8 cellular contexts compared by ENCODE assay signal in the genomic region with DNA sequence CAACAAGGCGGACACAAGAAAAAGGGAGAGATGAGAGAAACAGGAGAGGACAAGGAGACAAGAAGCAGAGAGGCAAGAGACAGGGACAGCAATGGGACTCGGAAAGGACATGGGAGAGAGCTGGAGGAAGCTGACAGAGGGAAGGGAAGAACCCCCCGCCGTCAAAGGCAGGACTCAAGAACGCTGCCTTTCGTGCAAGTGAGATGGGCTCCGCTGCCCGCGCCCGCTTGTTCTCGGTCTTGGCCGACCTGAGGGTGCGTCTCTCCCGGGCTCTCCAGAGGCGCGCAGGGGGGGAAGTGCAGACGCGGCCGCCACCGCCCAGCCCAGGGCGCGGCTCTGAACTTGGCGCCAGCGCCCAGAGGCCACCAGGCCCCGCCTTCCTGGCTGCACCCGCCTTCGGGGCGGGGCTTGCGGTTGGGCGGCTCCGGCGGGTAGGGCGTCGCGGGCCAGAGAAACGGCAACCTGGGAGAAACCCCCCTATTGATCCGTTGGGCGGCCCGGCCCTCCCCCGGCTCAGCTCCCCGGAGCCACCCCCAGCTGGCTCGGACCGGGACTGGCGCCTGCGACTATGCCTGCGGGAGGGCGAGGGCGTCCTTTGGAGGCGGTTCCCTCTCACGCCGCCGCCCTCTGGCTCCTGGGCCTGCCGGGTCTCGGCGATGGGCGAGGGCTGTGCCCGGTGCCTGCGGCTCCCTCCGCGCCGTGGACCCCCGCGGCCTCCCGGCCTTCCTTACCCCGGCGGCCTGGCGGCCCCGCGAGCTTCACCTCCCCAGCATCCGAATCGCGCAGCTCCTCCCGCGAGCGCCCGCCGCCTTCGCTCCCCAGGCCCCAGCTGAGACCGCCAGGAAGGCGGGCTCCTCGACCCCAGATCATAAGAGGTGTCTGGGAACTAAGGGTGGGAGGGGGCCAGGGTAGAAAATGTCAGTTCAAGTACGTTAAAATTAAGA. TPM values are rescaled to one million over a fixed set of nuclear protein-coding genes. Genes with fewer than 3 reads are reported as not detected.
DNase-seq lines count a peak whose midpoint lies in the region; ATAC-seq and TF ChIP-seq lines count a peak whose summit lies in the region.

No MANE protein-coding gene starts in this region.

- H4K20me1 ChIP-seq in SU-DHL-6 (ENCODE audit: low read depth, low read length) = no peaks in the 10 kb centered on the region

- in situ Hi-C loops in G401 (cut with HindIII; ENCODE audit: low sequenced_read_pairs) = no loop called here

- no peaks in the 10 kb centered on the region for H3K36me3 Mint-ChIP-seq in progenitor cell of endocrine pancreas (ENCODE audit: insufficient read depth)

- H3K27me3 Mint-ChIP-seq in progenitor cell of endocrine pancreas = peaks cover 74% of the 10 kb centered on the region

- ATAC-seq in left cardiac atrium = peak; percentile 92 to 95

- intact Hi-C loops in left cardiac atrium (cut with DNase I) = loop anchor here in 1 of 2 donors (5.0 kb wide), 1 partner anchor 177 kb away; no protein-coding TSS in a partner anchor

- H3K4me2 ChIP-seq in SU-DHL-6 (ENCODE audit: low read depth, low read length, poor library complexity, severe bottlenecking) = peak overlapping the region; percentile 66

- H3F3A ChIP-seq in SU-DHL-6 (ENCODE audit: insufficient read depth) = 0 out of 2 replicates have a peak, but pooled peaks cover under 1% of the 10 kb centered on the region

- peak overlapping the region; percentile 91 for H3K4me3 ChIP-seq in H7 (ENCODE audit: insufficient read depth, low read depth, low read length)
- peak overlapping the region; percentile 59 for H3K4me3 ChIP-seq in LNCaP clone FGC (ENCODE audit: low read depth, low read length)
- H3K4me3 ChIP-seq in SU-DHL-6 (ENCODE audit: insufficient read depth, low read length, poor library complexity, severe bottlenecking) = peak overlapping the region; percentile 65
- H3K4me3 ChIP-seq in adipocyte (ENCODE audit: low read length) = peak overlapping the region; percentile 81
- peak overlapping the region; percentile 70 for H3K4me3 ChIP-seq in urinary bladder (ENCODE audit: low read depth, low read length)

- no peaks in the 10 kb centered on the region for H3K79me2 ChIP-seq in SU-DHL-6 (ENCODE audit: insufficient read depth, low read length)

- H3K9me3 ChIP-seq in SU-DHL-6 (ENCODE audit: insufficient read depth, low read length) (no peaks in the 10 kb centered on the region), adipocyte (ENCODE audit: control insufficient read depth, low read length) (no peaks in the 10 kb centered on the region)

- H3K9me3 Mint-ChIP-seq in progenitor cell of endocrine pancreas (ENCODE audit: low read depth) = no peaks in the 10 kb centered on the region

- H3K4me3 Mint-ChIP-seq in progenitor cell of endocrine pancreas (ENCODE audit: low read depth) = peak overlapping the region; percentile 69

- H3K27ac ChIP-seq in SU-DHL-6 (ENCODE audit: low read depth, low read length) (no peak overlapping the region), urinary bladder (ENCODE audit: low read depth) (peak overlapping the region; percentile 71)

- H3K9ac ChIP-seq in SU-DHL-6 (ENCODE audit: low read length) (peak overlapping the region; percentile 62), adipocyte (ENCODE audit: low read length) (peak overlapping the region; percentile 78)

- peaks cover 8% of the 10 kb centered on the region for H3K4me1 Mint-ChIP-seq in progenitor cell of endocrine pancreas (ENCODE audit: low read depth)

- no peaks in the 10 kb centered on the region for H3K9me2 ChIP-seq in SU-DHL-6 (replicated peaks; ENCODE audit: insufficient read depth, low read length)

- H3K36me3 ChIP-seq in H7 (replicated peaks; ENCODE audit: control insufficient read depth, insufficient read depth, low read length) = no peaks in the 10 kb centered on the region
- no peaks in the 10 kb centered on the region for H3K36me3 ChIP-seq in SU-DHL-6 (ENCODE audit: low read length)
- no peaks in the 10 kb centered on the region for H3K36me3 ChIP-seq in adipocyte (ENCODE audit: control insufficient read depth, insufficient read depth, low read length, severe bottlenecking)
- no peaks in the 10 kb centered on the region for H3K36me3 ChIP-seq in urinary bladder (ENCODE audit: insufficient read depth)

- peak overlapping the region; percentile 83 for H2AFZ ChIP-seq in SU-DHL-6 (ENCODE audit: low read depth, low read length, severe bottlenecking)

- H3K27me3 ChIP-seq in H7 (ENCODE audit: control insufficient read depth, insufficient read depth, low read length) = peaks cover 26% of the 10 kb centered on the region
- H3K27me3 ChIP-seq in SU-DHL-6 (ENCODE audit: low read length) = no peaks in the 10 kb centered on the region
- peaks cover 11% of the 10 kb centered on the region for H3K27me3 ChIP-seq in adipocyte (replicated peaks; ENCODE audit: control insufficient read depth, insufficient read depth, low read length)

- H3K4me1 ChIP-seq in adipocyte (ENCODE audit: control insufficient read depth, insufficient read depth, low read length) = peaks cover 4% of the 10 kb centered on the region
- peaks cover 1% of the 10 kb centered on the region for H3K4me1 ChIP-seq in urinary bladder (ENCODE audit: insufficient read depth)

- no peak overlapping the region for H3K27ac Mint-ChIP-seq in progenitor cell of endocrine pancreas

- TF ChIP-seq CTCF in LNCaP clone FGC (IDR thresholded peaks at IDR 0.05; ENCODE audit: control insufficient read depth, extremely low read depth, insufficient read depth) = no peak
- TF ChIP-seq CTCF in SU-DHL-6 (IDR thresholded peaks at IDR 0.05; ENCODE audit: insufficient read depth, low read length, poor library complexity, severe bottlenecking) = no peak
- no peak for TF ChIP-seq CTCF in progenitor cell of endocrine pancreas (IDR thresholded peaks at IDR 0.05; ENCODE audit: unreplicated experiment)

- 2% methylated on average over 82 of the region's 82 CpGs for WGBS in urinary bladder

- peak; percentile 53 for DNase-seq in G401 (ENCODE audit: low spot score)
- DNase-seq in H7 = peak; percentile 95
- peak; percentile 17 for DNase-seq in LNCaP clone FGC (ENCODE audit: low read depth)
- DNase-seq in adipocyte (ENCODE audit: low read depth) = peak; percentile 89
- peak; percentile 88 for DNase-seq in left cardiac atrium
- DNase-seq in progenitor cell of endocrine pancreas (ENCODE audit: low spot score, unreplicated experiment) = peak; percentile 75

RNA-seq across cellular contexts. Expression of a gene that starts 2.2 kb away (rescaled TPM):
- total RNA-seq in G401 (2014; rRNA removed; shearing (Covaris generic)) = not detected in 2 replicates
- not detected in 2 replicates for total RNA-seq in H7 (2014; rRNA removed; shearing (Covaris generic))
- total RNA-seq in left cardiac atrium (not detected), progenitor cell of endocrine pancreas (not detected in 2 replicates), urinary bladder (not detected)
- 0.44 TPM for polyA plus RNA-seq in urinary bladder

Comparison
In these comparisons a context has a peak if more than half of its experiments do, and no peak if none do; other contexts are left out.
1. DNase-seq: peak in every context shown above with its lines; median percentile 95 in H7; 89 in adipocyte; 88 in left cardiac atrium; 75 in progenitor cell of endocrine pancreas; 53 in G401; 17 in LNCaP clone FGC.